1 cellular context compared by ENCODE assay signal in genomic region chr2:42927334-42928160, GRCh38.
TF ChIP-seq lines count a peak whose summit lies in the region.

No MANE protein-coding gene starts in this region.

TF ChIP-seq in HepG2, 621 proteins besides CTCF, POLR2A, EP300 and RAD21 (continued from another document):
- TF ChIP-seq ZFP91 (CRISPR knock-in tag; IDR thresholded peaks at IDR 0.05; ENCODE audit: borderline replicate concordance) = 0 out of 2 replicates have a peak, but pooled peaks have one; percentile 35
- TF ChIP-seq SRSF1 (optimal IDR thresholded peaks at IDR 0.05; ENCODE audit: low read depth, low read length) = peak; percentile 72
- no peak for TF ChIP-seq SIN3B (IDR thresholded peaks at IDR 0.05; ENCODE audit: low read length)
- TF ChIP-seq HES4 (CRISPR knock-in tag; IDR thresholded peaks at IDR 0.05; ENCODE audit: borderline replicate concordance) = peak; percentile 44; the same call in 1 of the 2 replicates
- peak; percentile 12; the same call in 1 of the 2 replicates for TF ChIP-seq IRF2 (CRISPR knock-in tag; IDR thresholded peaks at IDR 0.05)
- TF ChIP-seq, protein P1, sequence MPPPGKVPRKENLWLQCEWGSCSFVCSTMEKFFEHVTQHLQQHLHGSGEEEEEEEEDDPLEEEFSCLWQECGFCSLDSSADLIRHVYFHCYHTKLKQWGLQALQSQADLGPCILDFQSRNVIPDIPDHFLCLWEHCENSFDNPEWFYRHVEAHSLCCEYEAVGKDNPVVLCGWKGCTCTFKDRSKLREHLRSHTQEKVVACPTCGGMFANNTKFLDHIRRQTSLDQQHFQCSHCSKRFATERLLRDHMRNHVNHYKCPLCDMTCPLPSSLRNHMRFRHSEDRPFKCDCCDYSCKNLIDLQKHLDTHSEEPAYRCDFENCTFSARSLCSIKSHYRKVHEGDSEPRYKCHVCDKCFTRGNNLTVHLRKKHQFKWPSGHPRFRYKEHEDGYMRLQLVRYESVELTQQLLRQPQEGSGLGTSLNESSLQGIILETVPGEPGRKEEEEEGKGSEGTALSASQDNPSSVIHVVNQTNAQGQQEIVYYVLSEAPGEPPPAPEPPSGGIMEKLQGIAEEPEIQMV (CRISPR knock-in tag; IDR thresholded peaks at IDR 0.05; ENCODE audit: low read depth) = peak; percentile 63; the same call in 1 of the 2 replicates
- no peak for TF ChIP-seq ARNT (IDR thresholded peaks at IDR 0.05)
- TF ChIP-seq GFI1 (CRISPR knock-in tag; IDR thresholded peaks at IDR 0.05; ENCODE audit: borderline replicate concordance) = 0 out of 2 replicates have a peak, but pooled peaks have one; percentile 7
- TF ChIP-seq ZNF207 (IDR thresholded peaks at IDR 0.05; ENCODE audit: borderline replicate concordance) = no peak
- TF ChIP-seq, protein P2, sequence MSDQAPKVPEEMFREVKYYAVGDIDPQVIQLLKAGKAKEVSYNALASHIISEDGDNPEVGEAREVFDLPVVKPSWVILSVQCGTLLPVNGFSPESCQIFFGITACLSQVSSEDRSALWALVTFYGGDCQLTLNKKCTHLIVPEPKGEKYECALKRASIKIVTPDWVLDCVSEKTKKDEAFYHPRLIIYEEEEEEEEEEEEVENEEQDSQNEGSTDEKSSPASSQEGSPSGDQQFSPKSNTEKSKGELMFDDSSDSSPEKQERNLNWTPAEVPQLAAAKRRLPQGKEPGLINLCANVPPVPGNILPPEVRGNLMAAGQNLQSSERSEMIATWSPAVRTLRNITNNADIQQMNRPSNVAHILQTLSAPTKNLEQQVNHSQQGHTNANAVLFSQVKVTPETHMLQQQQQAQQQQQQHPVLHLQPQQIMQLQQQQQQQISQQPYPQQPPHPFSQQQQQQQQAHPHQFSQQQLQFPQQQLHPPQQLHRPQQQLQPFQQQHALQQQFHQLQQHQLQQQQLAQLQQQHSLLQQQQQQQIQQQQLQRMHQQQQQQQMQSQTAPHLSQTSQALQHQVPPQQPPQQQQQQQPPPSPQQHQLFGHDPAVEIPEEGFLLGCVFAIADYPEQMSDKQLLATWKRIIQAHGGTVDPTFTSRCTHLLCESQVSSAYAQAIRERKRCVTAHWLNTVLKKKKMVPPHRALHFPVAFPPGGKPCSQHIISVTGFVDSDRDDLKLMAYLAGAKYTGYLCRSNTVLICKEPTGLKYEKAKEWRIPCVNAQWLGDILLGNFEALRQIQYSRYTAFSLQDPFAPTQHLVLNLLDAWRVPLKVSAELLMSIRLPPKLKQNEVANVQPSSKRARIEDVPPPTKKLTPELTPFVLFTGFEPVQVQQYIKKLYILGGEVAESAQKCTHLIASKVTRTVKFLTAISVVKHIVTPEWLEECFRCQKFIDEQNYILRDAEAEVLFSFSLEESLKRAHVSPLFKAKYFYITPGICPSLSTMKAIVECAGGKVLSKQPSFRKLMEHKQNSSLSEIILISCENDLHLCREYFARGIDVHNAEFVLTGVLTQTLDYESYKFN (CRISPR knock-in tag; conservative IDR thresholded peaks at IDR 0.05) = peak; percentile 30; the same call in 1 of the 2 replicates
- TF ChIP-seq ZFYVE20 (CRISPR knock-in tag; IDR thresholded peaks at IDR 0.05; ENCODE audit: borderline replicate concordance, low read depth) = 0 out of 2 replicates have a peak, but pooled peaks have one; percentile 44
- peak; percentile 55; the same call in 1 of the 2 replicates for TF ChIP-seq ZNF614 (CRISPR knock-in tag; IDR thresholded peaks at IDR 0.05; ENCODE audit: borderline replicate concordance)
- TF ChIP-seq GMEB1 (CRISPR knock-in tag; IDR thresholded peaks at IDR 0.05; ENCODE audit: borderline replicate concordance) = no peak
- TF ChIP-seq NFATC3 (CRISPR knock-in tag; IDR thresholded peaks at IDR 0.05) = no peak
- peak; percentile 73 for TF ChIP-seq MTA1 (CRISPR knock-in tag; IDR thresholded peaks at IDR 0.05; ENCODE audit: borderline replicate concordance)
- TF ChIP-seq ZNF782 (CRISPR knock-in tag; IDR thresholded peaks at IDR 0.05; ENCODE audit: borderline replicate concordance) = no peak
- TF ChIP-seq, protein P3, sequence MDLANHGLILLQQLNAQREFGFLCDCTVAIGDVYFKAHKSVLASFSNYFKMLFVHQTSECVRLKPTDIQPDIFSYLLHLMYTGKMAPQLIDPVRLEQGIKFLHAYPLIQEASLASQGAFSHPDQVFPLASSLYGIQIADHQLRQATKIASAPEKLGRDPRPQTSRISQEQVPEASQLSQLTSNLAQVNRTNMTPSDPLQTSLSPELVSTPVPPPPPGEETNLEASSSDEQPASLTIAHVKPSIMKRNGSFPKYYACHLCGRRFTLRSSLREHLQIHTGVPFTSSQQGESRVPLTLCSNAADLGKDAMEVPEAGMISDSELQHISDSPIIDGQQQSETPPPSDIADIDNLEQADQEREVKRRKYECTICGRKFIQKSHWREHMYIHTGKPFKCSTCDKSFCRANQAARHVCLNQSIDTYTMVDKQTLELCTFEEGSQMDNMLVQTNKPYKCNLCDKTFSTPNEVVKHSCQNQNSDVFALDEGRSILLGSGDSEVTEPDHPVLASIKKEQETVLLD (CRISPR knock-in tag; IDR thresholded peaks at IDR 0.05; ENCODE audit: low read depth) = no peak
- TF ChIP-seq FUBP1 (CRISPR knock-in tag; IDR thresholded peaks at IDR 0.05; ENCODE audit: borderline replicate concordance) = no peak
- TF ChIP-seq, protein P4, sequence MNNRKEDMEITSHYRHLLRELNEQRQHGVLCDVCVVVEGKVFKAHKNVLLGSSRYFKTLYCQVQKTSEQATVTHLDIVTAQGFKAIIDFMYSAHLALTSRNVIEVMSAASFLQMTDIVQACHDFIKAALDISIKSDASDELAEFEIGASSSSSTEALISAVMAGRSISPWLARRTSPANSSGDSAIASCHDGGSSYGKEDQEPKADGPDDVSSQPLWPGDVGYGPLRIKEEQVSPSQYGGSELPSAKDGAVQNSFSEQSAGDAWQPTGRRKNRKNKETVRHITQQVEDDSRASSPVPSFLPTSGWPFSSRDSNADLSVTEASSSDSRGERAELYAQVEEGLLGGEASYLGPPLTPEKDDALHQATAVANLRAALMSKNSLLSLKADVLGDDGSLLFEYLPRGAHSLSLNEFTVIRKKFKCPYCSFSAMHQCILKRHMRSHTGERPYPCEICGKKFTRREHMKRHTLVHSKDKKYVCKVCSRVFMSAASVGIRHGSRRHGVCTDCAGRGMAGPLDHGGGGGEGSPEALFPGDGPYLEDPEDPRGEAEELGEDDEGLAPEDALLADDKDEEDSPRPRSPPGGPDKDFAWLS (CRISPR knock-in tag; IDR thresholded peaks at IDR 0.05; ENCODE audit: borderline replicate concordance) = peak; percentile 46; the same call in 1 of the 2 replicates
- TF ChIP-seq TFE3 (CRISPR knock-in tag; IDR thresholded peaks at IDR 0.05) = 0 out of 2 replicates have a peak, but pooled peaks have one; percentile 7
